In genomic region chr1:160414836-160415235, GRCh38 we compare ENCODE assay signal across 2 cellular contexts.
TF ChIP-seq lines count a peak whose summit lies in the region.

No MANE protein-coding gene starts in this region.

TF ChIP-seq in WTC11, 78 proteins besides CTCF, POLR2A, EP300 and RAD21 (continued from another document):
- TF ChIP-seq, protein P1, sequence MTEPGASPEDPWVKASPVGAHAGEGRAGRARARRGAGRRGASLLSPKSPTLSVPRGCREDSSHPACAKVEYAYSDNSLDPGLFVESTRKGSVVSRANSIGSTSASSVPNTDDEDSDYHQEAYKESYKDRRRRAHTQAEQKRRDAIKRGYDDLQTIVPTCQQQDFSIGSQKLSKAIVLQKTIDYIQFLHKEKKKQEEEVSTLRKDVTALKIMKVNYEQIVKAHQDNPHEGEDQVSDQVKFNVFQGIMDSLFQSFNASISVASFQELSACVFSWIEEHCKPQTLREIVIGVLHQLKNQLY (CRISPR knock-in tag; IDR thresholded peaks at IDR 0.05): no peak
- TF ChIP-seq, protein P2, sequence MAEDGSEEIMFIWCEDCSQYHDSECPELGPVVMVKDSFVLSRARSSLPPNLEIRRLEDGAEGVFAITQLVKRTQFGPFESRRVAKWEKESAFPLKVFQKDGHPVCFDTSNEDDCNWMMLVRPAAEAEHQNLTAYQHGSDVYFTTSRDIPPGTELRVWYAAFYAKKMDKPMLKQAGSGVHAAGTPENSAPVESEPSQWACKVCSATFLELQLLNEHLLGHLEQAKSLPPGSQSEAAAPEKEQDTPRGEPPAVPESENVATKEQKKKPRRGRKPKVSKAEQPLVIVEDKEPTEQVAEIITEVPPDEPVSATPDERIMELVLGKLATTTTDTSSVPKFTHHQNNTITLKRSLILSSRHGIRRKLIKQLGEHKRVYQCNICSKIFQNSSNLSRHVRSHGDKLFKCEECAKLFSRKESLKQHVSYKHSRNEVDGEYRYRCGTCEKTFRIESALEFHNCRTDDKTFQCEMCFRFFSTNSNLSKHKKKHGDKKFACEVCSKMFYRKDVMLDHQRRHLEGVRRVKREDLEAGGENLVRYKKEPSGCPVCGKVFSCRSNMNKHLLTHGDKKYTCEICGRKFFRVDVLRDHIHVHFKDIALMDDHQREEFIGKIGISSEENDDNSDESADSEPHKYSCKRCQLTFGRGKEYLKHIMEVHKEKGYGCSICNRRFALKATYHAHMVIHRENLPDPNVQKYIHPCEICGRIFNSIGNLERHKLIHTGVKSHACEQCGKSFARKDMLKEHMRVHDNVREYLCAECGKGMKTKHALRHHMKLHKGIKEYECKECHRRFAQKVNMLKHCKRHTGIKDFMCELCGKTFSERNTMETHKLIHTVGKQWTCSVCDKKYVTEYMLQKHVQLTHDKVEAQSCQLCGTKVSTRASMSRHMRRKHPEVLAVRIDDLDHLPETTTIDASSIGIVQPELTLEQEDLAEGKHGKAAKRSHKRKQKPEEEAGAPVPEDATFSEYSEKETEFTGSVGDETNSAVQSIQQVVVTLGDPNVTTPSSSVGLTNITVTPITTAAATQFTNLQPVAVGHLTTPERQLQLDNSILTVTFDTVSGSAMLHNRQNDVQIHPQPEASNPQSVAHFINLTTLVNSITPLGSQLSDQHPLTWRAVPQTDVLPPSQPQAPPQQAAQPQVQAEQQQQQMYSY (CRISPR knock-in tag; IDR thresholded peaks at IDR 0.05): no peak
TF ChIP-seq in WTC11: peak in this region for 0.

TF ChIP-seq in SK-N-SH treated with all-trans-retinoic acid at 6 μM for 48 hours, 23 proteins besides CTCF, POLR2A, EP300 and RAD21 (continued from another document):
- no peak for TF ChIP-seq POU6F1 (CRISPR knock-in tag; IDR thresholded peaks at IDR 0.05; ENCODE audit: borderline replicate concordance, low read depth)
- TF ChIP-seq TCF4 (CRISPR knock-in tag; IDR thresholded peaks at IDR 0.05; ENCODE audit: borderline replicate concordance): no peak
